18 cellular contexts compared by ENCODE assay signal in the genomic region with DNA sequence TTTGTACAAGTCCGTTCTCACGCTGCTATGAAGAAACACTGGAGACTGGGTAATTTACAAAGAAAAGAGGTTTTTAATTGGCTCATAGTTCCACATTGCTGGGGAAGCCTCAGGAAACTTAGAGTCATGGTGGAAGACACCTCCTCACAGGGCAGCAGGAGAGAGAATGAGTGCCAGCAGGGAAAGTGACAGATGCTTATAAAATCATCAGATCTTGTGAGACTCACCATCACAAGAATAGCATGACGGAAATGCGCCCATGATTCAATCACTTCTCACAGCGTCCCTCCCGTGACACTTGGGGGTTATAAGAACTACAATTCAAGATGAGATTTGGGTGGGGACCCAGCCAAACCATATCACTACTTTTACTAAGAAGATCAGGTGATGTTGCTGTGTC.
DNase-seq lines count a peak whose midpoint lies in the region; ATAC-seq and TF ChIP-seq lines count a peak whose summit lies in the region.
"Had no signal": no experiment of that assay in that cellular context is flagged by ENCODE, and none has a peak within 500 bp of the region (broad histone marks: within the 10 kb centered on the region; RNA-seq: fewer than 3 reads in every experiment).

No MANE protein-coding gene starts in this region.

- H3K27ac Mint-ChIP-seq in osteocyte (ENCODE audit: unreplicated experiment) = peak overlapping the region; percentile 15
- H3K27ac Mint-ChIP-seq: CD8-positive, alpha-beta T cell; IgD-negative memory B cell had no signal

- peaks cover 59% of the 10 kb centered on the region for H3K4me1 Mint-ChIP-seq in osteocyte (ENCODE audit: unreplicated experiment)
- H3K4me1 Mint-ChIP-seq: IgD-negative memory B cell had no signal

- H3K36me3 Mint-ChIP-seq in osteocyte (ENCODE audit: unreplicated experiment) = no peaks in the 10 kb centered on the region
- H3K36me3 Mint-ChIP-seq: CD8-positive, alpha-beta T cell; IgD-negative memory B cell had no signal

- TF ChIP-seq CTCF in RWPE2 (IDR thresholded peaks at IDR 0.05; ENCODE audit: poor library complexity, severe bottlenecking) = no peak
- TF ChIP-seq CTCF in osteocyte (IDR thresholded peaks at IDR 0.05) = no peak

- H3K4me1 ChIP-seq in RWPE2 (ENCODE audit: insufficient read depth, poor library complexity, severe bottlenecking) = peaks cover 47% of the 10 kb centered on the region
- H3K4me1 ChIP-seq: BE2C had no signal

- no peak overlapping the region for H3K4me3 Mint-ChIP-seq in osteocyte (ENCODE audit: unreplicated experiment)
- H3K4me3 Mint-ChIP-seq: CD8-positive, alpha-beta T cell; IgD-negative memory B cell had no signal

- H3K27ac ChIP-seq in RWPE2 (ENCODE audit: poor library complexity, severe bottlenecking) = peak overlapping the region; percentile 92
- H3K27ac ChIP-seq in epithelial cell of prostate = peak overlapping the region; percentile 75

- ATAC-seq in RWPE2 (ENCODE audit: low read depth) = no peak
- ATAC-seq: CD8-positive, alpha-beta T cell; Right ventricle myocardium inferior had no signal

- H3K27me3 ChIP-seq in RWPE2 (ENCODE audit: insufficient read depth, poor library complexity, severe bottlenecking) = no peaks in the 10 kb centered on the region
- H3K27me3 ChIP-seq: BE2C had no signal

- no peaks in the 10 kb centered on the region for H3K36me3 ChIP-seq in RWPE2 (ENCODE audit: low read depth)
- H3K36me3 ChIP-seq: BE2C had no signal

- DNase-seq in DMS 273 treated with DMSO at 0.1 percent for 48 hours (lab: John Stamatoyannopoulos, UW) = peak; percentile 27
- DNase-seq in RWPE2 (ENCODE audit: low spot score) = no peak
- DNase-seq in epithelial cell of prostate (ENCODE audit: low read depth, low spot score) = no peak
- no peak for DNase-seq in osteocyte (ENCODE audit: extremely low spot score, unreplicated experiment)
- no peak for DNase-seq in KG1 (lab: John Stamatoyannopoulos, UW)
- no peak for DNase-seq in activated naive CD4-positive, alpha-beta T cell treated with anti-CD3 and anti-CD28 coated beads, Interleukin-2, amount 50 U/mL, for 16 hours
- no peak for DNase-seq in activated naive CD4-positive, alpha-beta T cell (lab: John Stamatoyannopoulos, UW)
- no peak for DNase-seq in HCEC 1CT
- DNase-seq: BE2C; CD8-positive, alpha-beta T cell; NCI-H146; NCI-H2107; NCI-H345; NCI-H526 treated with DMSO at 0.1 percent for 48 hours; NK-92 treated with Interleukin-12 subunit alpha and Interleukin-12 subunit beta, amount 100 ng/mL, for 24 hours; SK-N-SH had no signal

- no peaks in the 10 kb centered on the region for H3K9me3 ChIP-seq in RWPE2 (ENCODE audit: severe bottlenecking)
- H3K9me3 ChIP-seq: BE2C, SK-N-SH had no signal

- H3K9me3 Mint-ChIP-seq in osteocyte (ENCODE audit: unreplicated experiment) = no peaks in the 10 kb centered on the region
- H3K9me3 Mint-ChIP-seq: CD8-positive, alpha-beta T cell had no signal

- no peak overlapping the region for H3K4me3 ChIP-seq in RWPE2 (ENCODE audit: severe bottlenecking)

- H3K27me3 Mint-ChIP-seq in osteocyte (ENCODE audit: unreplicated experiment) = no peaks in the 10 kb centered on the region
- H3K27me3 Mint-ChIP-seq: IgD-negative memory B cell had no signal
